In the genomic region with DNA sequence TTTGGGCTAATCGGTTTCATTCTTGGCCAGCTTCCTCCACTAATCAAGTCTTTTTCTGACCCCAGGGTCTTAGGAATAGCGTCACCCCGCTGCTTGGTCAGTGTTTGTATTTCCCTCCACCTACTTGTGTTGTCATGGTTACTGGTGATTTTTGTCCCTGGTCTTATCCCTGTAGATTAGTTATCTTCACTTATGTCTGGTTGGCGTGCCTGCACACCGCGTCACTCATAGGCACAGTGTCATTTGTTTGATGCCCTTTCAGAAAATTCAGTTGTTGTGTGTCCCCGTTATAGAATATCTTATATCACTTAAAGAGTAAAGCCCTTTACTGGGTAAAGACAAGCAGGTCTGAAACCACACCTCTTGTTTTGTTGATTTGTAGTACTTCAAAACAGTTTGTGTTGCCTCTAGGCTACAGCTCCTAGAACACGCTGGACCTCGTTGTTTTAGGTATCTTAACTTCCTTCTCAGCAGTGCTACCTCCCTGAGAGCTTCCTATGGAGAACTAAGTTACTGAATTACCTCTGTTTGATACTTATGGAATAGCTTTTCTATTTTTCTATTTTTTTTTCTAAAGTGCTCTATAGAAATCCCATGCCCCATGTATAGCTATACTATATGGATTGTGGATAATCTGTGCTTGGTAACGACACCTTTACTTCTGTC, we compare ENCODE assay signal across 8 cellular contexts. TPM values are rescaled to one million over a fixed set of nuclear protein-coding genes. Genes with fewer than 3 reads are reported as not detected.
DNase-seq lines count a peak whose midpoint lies in the region; ATAC-seq and TF ChIP-seq lines count a peak whose summit lies in the region.

No MANE protein-coding gene starts in this region.

- TF ChIP-seq POLR2A in stomach (IDR thresholded peaks at IDR 0.05), result no peak

- CTCF ChIA-PET in PC-9 (lab: Charles Lee), result no interaction called here

- H3K4me1 Mint-ChIP-seq in central memory CD8-positive, alpha-beta T cell, result peaks cover 27% of the 10 kb centered on the region

- H3K4me3 Mint-ChIP-seq in central memory CD8-positive, alpha-beta T cell, result peak overlapping the region; percentile 99

- ATAC-seq in central memory CD8-positive, alpha-beta T cell (replicated peaks; ENCODE audit: extremely low read depth, poor library complexity, severe bottlenecking), result no peak
- ATAC-seq in left colon, result peak; percentile 34

- no peaks in the 10 kb centered on the region for H3K9me3 Mint-ChIP-seq in central memory CD8-positive, alpha-beta T cell

- H3K79me2 ChIP-seq in PC-9 (ENCODE audit: low read depth), result peaks cover 56% of the 10 kb centered on the region

- H3K27me3 ChIP-seq in PC-9 (ENCODE audit: insufficient read depth, low read depth) (no peaks in the 10 kb centered on the region), stomach (no peaks in the 10 kb centered on the region)

- intact Hi-C loops in PC-9 (cut with micrococcal nuclease; ENCODE audit: unreplicated experiment), result loop anchor here (10.0 kb wide), 2 partner anchors 65 to 885 kb away; a partner anchor contains a TSS
- intact Hi-C loops in left colon (cut with DNase I, micrococcal nuclease), result loop anchor here in 1 of 2 donors (10.0 kb wide), 1 partner anchor 375 kb away; no protein-coding TSS in a partner anchor
- intact Hi-C loops in stomach (cut with DNase I; ENCODE audit: low total_unique reads), result loop anchor here (10.0 kb wide), 1 partner anchor 365 kb away; a partner anchor contains a TSS

- no TSS peak for BruUV-seq in PC-9 (replicated peaks; lab: Mats Ljungman, UMichigan)

- WGBS in stomach, 5 donors, result 4 to 8% (median 6%) methylated on average over 10 of the region's 10 CpGs

- H2AFZ ChIP-seq in PC-9, result peak overlapping the region; percentile 85

- POLR2A ChIA-PET in PC-9 (lab: Charles Lee; ENCODE audit: unreplicated experiment), result interaction anchor here (0.5 to 0.8 kb wide), 4 partner anchors 61 to 610 kb away, joined by 3 to 19 read pairs (median 4); no protein-coding TSS in a partner anchor

- peak overlapping the region; percentile 86 for H3K4me3 ChIP-seq in PC-9
- H3K4me3 ChIP-seq in stomach, result peak overlapping the region; percentile 75 to 99 (median 96)

- H3K9me2 ChIP-seq in PC-9 (ENCODE audit: insufficient read depth), result no peaks in the 10 kb centered on the region

- no peak for TF ChIP-seq CTCF in C4-2B (conservative IDR thresholded peaks at IDR 0.05)
- TF ChIP-seq CTCF in PC-9 (conservative IDR thresholded peaks at IDR 0.05), result no peak
- no peak for TF ChIP-seq CTCF in stomach (IDR thresholded peaks at IDR 0.05)

- H3K36me3 Mint-ChIP-seq in central memory CD8-positive, alpha-beta T cell (ENCODE audit: insufficient read depth), result peaks cover 2% of the 10 kb centered on the region

- H3K9me3 ChIP-seq in PC-9 (ENCODE audit: insufficient read depth, low read depth), result no peaks in the 10 kb centered on the region
- H3K9me3 ChIP-seq in stomach, result no peaks in the 10 kb centered on the region

- H3K27ac ChIP-seq in C4-2B (peak overlapping the region; percentile 81), PC-9 (peak overlapping the region; percentile 56), stomach (peak overlapping the region; percentile 87 to 94 (median 92))

- peak overlapping the region; percentile 87 for H3K4me2 ChIP-seq in PC-9

- no peaks in the 10 kb centered on the region for H3F3A ChIP-seq in PC-9 (ENCODE audit: insufficient read depth, low read depth)

- H3K27ac Mint-ChIP-seq in central memory CD8-positive, alpha-beta T cell (ENCODE audit: low read depth), result peak overlapping the region; percentile 64

- peak; percentile 47 for DNase-seq in HCEC 1CT
- peak in 1 of 2 experiments; percentile 47 for DNase-seq in PC-9
- DNase-seq in central memory CD8-positive, alpha-beta T cell (ENCODE audit: low spot score in 2 of 2), result no peak
- DNase-seq in left colon, result no peak
- DNase-seq in stomach, result no peak
- DNase-seq in effector CD8-positive, alpha-beta T cell (lab: John Stamatoyannopoulos, UW), result no peak
- no peak for DNase-seq in NCI-H510A treated with DMSO at 0.1 percent for 48 hours (lab: John Stamatoyannopoulos, UW)

- H3K27me3 Mint-ChIP-seq in central memory CD8-positive, alpha-beta T cell, result no peaks in the 10 kb centered on the region

- H3K36me3 ChIP-seq in PC-9 (ENCODE audit: low read depth) (no peaks in the 10 kb centered on the region), stomach (no peaks in the 10 kb centered on the region)

- H4K20me1 ChIP-seq in PC-9 (ENCODE audit: insufficient read depth), result no peaks in the 10 kb centered on the region; the same call in 1 of the 2 replicates

- H3K4me1 ChIP-seq in PC-9 (replicated peaks; ENCODE audit: insufficient read depth) (peaks cover 52% of the 10 kb centered on the region), stomach (peaks cover 10 to 37% (median 31%) of the 10 kb centered on the region in 4 donors)

- TF ChIP-seq EP300 in stomach (IDR thresholded peaks at IDR 0.05), result no peak

RNA-seq across cellular contexts. Expression of a gene that starts 0.9 kb away (rescaled TPM):
- 33.3 and 35.8 TPM in 2 replicates for total RNA-seq in PC-9 (2021)
- 100 to 1,000 TPM in 1 of 2 donors, 10 to 100 TPM in 1; 71.0 to 104 TPM for total RNA-seq in left colon
- total RNA-seq in stomach, result 100 to 1,000 TPM in 4 of 5 donors, 10 to 100 TPM in 1; 76.5 to 352 (median 131) TPM
- 10 to 100 TPM in 2 of 3 donors, 1 to 10 TPM in 1; 9.7 to 12.1 (median 11.2) TPM for polyA plus RNA-seq in stomach

RNA-seq across cellular contexts. Expression of a gene that starts 7.7 kb away (rescaled TPM):
- total RNA-seq in PC-9 (2021) (43.2 and 55.5 TPM in 2 replicates), left colon (1 to 10 TPM; 5.2 to 8.9 TPM), stomach (10 to 100 TPM in 1 of 5 donors, 1 to 10 TPM in 3, not detected in 1; 1.0 to 12.3 (median 7.2) TPM)
- 10 to 100 TPM in 2 of 3 donors, 1 to 10 TPM in 1; 5.2 to 18.1 (median 11.6) TPM for polyA plus RNA-seq in stomach
